8 cellular contexts compared by ENCODE assay signal in the genomic region with DNA sequence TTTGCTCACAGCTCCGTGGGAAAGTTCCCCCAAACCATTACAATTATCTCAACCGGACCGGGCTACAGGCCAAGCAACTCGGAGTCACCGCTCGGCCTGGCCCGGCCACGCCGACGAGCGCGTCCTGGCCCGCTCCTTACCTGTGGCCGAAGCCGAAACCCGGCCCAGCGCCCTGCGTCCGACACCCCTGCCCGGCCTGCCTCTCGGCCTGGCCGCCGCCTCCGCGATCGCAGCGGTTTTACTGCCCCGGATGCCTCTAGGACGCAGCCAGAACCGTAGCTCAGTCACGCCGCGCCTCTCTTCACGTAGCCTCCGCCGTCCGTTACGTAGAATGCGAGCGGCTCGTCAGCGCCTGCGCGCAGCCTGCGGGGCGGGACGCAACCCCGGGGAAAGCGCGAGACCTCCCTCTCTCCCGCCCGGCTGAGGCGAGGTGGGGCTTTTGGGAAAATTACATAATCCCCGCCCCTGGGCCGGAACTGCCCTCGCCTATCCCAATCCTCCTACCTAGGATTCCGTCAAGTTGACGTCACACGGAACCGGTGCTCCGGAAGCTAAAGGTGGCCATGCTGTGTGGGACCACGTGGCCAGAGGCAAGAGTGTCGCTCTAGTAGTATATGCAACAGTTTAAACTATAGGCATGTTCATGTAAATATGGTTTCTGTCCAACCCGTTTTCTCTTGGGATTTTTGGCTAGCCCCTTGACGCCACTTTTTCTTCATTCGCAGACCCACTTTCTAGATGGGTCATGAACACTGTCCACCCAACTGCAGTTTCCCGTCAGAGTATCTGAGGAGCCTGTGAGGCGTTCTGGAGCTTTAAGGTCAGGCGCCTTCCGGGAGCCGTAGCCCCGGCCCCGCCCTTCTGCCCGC. TPM values are rescaled to one million over a fixed set of nuclear protein-coding genes. Genes with fewer than 3 reads are reported as not detected.
DNase-seq lines count a peak whose midpoint lies in the region; ATAC-seq and TF ChIP-seq lines count a peak whose summit lies in the region.

Gene CCDC47 (minus strand): TSS at position 326 of the 869 bp plus-strand sequence. CDS start 7,422 bp downstream, outside the sequence.

- WGBS in heart left ventricle, 4 donors = 0% methylated on average over 36 to 74 of the region's 74 CpGs

- H3K27me3 ChIP-seq in heart left ventricle = no peaks in the 10 kb centered on the region

- peak within 1 kb of the TSS; percentile 88 to 99 (median 98) for H3K27ac ChIP-seq in heart left ventricle

- H3K4me1 Mint-ChIP-seq in type B pancreatic cell (ENCODE audit: unreplicated experiment) = peaks cover 31% of the 10 kb centered on the region

- H3K36me3 Mint-ChIP-seq in type B pancreatic cell = peaks cover 26% of the 10 kb centered on the region

- no peaks in the 10 kb centered on the region for H3K9me3 Mint-ChIP-seq in type B pancreatic cell

- peaks cover 0 to 26% (median 10%) of the 10 kb centered on the region in 9 donors for H3K36me3 ChIP-seq in heart left ventricle

- H3K9me3 ChIP-seq in heart left ventricle = no peaks in the 10 kb centered on the region

- TF ChIP-seq CTCF in GM13976 (IDR thresholded peaks at IDR 0.05; ENCODE audit: borderline replicate concordance, control extremely low read depth, extremely low read depth, insufficient read depth, missing control alignments) (no peak), heart left ventricle (IDR thresholded peaks at IDR 0.05) (no peak), type B pancreatic cell (conservative IDR thresholded peaks at IDR 0.05) (no peak)

- peak within 1 kb of the TSS; percentile 100 for H3K27ac Mint-ChIP-seq in type B pancreatic cell

- peak within 1 kb of the TSS; percentile 100 for H3K4me3 Mint-ChIP-seq in type B pancreatic cell

- peak within 1 kb of the TSS; percentile 65 to 99 (median 82) for H3K4me3 ChIP-seq in heart left ventricle

- H3K27me3 Mint-ChIP-seq in type B pancreatic cell = peaks cover 3% of the 10 kb centered on the region

- in situ Hi-C loops in GM13976 (cut with MboI; ENCODE audit: low sequenced_read_pairs, unreplicated experiment) = no loop called here

- TF ChIP-seq POLR2A in heart left ventricle (IDR thresholded peaks at IDR 0.05) = peak; percentile 79 to 97

- peak; percentile 84 for ATAC-seq in HG02870 (IDR thresholded peaks at IDR 0.05; ENCODE audit: unreplicated experiment)
- ATAC-seq in heart left ventricle = peak; percentile 93 to 96 (median 96)

- peak; percentile 98 for DNase-seq in GM13976 (ENCODE audit: low spot score)
- peak; percentile 95 for DNase-seq in NCI-H146 treated with DMSO at 0.1 percent for 48 hours (lab: John Stamatoyannopoulos, UW; ENCODE audit: unreplicated experiment)
- DNase-seq in amniotic epithelial cell (ENCODE audit: low read depth) = peak; percentile 99
- peak; percentile 98 to 99 (median 99) for DNase-seq in heart left ventricle
- DNase-seq in pons (ENCODE audit: low spot score) = peak; percentile 100
- peak; percentile 98 for DNase-seq in type B pancreatic cell (ENCODE audit: extremely low spot score, unreplicated experiment)

- peaks cover 3 to 70% (median 43%) of the 10 kb centered on the region in 12 donors for H3K4me1 ChIP-seq in heart left ventricle

- intact Hi-C loops in T-helper 1 cell treated with Interleukin-12 subunit alpha and Interleukin-12 subunit beta and Interleukin-4 antibody, amounts not matched to agents 30 ng/mL and 1 ng/mL, for 36 hours (cut with micrococcal nuclease) = loop anchor here (1.0 to 5.0 kb wide), 14 partner anchors 32 to 733 kb away; partner anchors contain the start of genes CEP95, DCAF7, DDX5 and ERN1
- intact Hi-C loops in heart left ventricle (cut with DNase I) = loop anchor here in 5 of 10 donors (2.0 to 10.0 kb wide), 7 partner anchors 31 to 349 kb away; partner anchors contain the start of genes FTSJ3 (in 3 of the 5), PSMC5 (in 3 of the 5), SMARCD2 (in 2 of the 5) and DCAF7 (in 1 of the 5)

RNA-seq across cellular contexts. Expression of gene CCDC47, which starts in this region (rescaled TPM):
- 67.0 and 71.2 TPM in 2 replicates for total RNA-seq in T-helper 1 cell treated with Interleukin-12 subunit alpha and Interleukin-12 subunit beta and Interleukin-4 antibody, amounts not matched to agents 30 ng/mL and 1 ng/mL, for 36 hours
- 100 to 1,000 TPM in 2 of 9 donors, 10 to 100 TPM in 7; 54.4 to 115 (median 84.3) TPM for total RNA-seq in heart left ventricle
- 100 to 1,000 TPM in 1 of 2 donors, 10 to 100 TPM in 1; 38.4 to 139 TPM for polyA plus RNA-seq in heart left ventricle
- 71.8 and 78.2 TPM in 2 replicates for total RNA-seq in type B pancreatic cell (ENCODE audit: low replicate concordance)

Comparison
In these comparisons a context has a peak if more than half of its experiments do, and no peak if none do; other contexts are left out.
1. Peak in every context shown above with its lines: DNase-seq, ATAC-seq, H3K4me3 ChIP-seq and H3K27ac ChIP-seq.